Comparison of ENCODE assay signal across 10 cellular contexts in genomic region chr6:34243131-34243771, GRCh38. TPM values are rescaled to one million over a fixed set of nuclear protein-coding genes. Genes with fewer than 3 reads are reported as not detected.
DNase-seq lines count a peak whose midpoint lies in the region; ATAC-seq and TF ChIP-seq lines count a peak whose summit lies in the region.
"Had no signal": no experiment of that assay in that cellular context is flagged by ENCODE, and none has a peak within 500 bp of the region (broad histone marks: within the 10 kb centered on the region; RNA-seq: fewer than 3 reads in every experiment).

No MANE protein-coding gene starts in this region.

- POLR2A ChIA-PET in SK-N-SH (lab: Yijun Ruan, JAX), result no interaction called here

- ATAC-seq in SK-N-SH treated with all-trans-retinoic acid at 6 μM for 48 hours, result no peak

- H3K27ac ChIP-seq in SK-N-SH (ENCODE audit: low read depth in 2 of 2, low read length in 1 of 2), result peak overlapping the region in 1 of 2 experiments; percentile 97; a peak in 3 of 4 replicates
- no peak overlapping the region for H3K27ac ChIP-seq in endodermal cell (ENCODE audit: low read depth, low read length)

- 28% methylated on average over 5 of the region's 5 CpGs for WGBS in SK-N-SH (ENCODE audit: low lambda C conversion rate)
- 88 to 91% methylated on average over 3 to 5 of the region's 5 CpGs for WGBS in endodermal cell (ENCODE audit: insufficient coverage in 1 of 2, insufficient read length in 1 of 2), 2 experiments

- no peak overlapping the region for H2AFZ ChIP-seq in SK-N-SH (ENCODE audit: low read depth)

- TF ChIP-seq CTCF in SK-N-SH (IDR thresholded peaks at IDR 0.05) (no peak), endodermal cell (conservative IDR thresholded peaks at IDR 0.05) (no peak)

- H3K9ac ChIP-seq in SK-N-SH, result peak overlapping the region; percentile 76; the same call in 1 of the 2 replicates
- no peak overlapping the region for H3K9ac ChIP-seq in endodermal cell (ENCODE audit: extremely low read depth, low read length, poor library complexity, severe bottlenecking)
- peak overlapping the region; percentile 80 for H3K9ac ChIP-seq in skeletal muscle satellite cell (ENCODE audit: low read depth, low read length)

- H3K9me2 ChIP-seq in SK-N-SH, result no peaks in the 10 kb centered on the region

- no peaks in the 10 kb centered on the region for H4K20me1 ChIP-seq in SK-N-SH (ENCODE audit: insufficient read depth)

- peaks cover 66% of the 10 kb centered on the region for H3K36me3 Mint-ChIP-seq in endodermal cell (ENCODE audit: low read depth)

- no peak overlapping the region for H3K4me3 Mint-ChIP-seq in endodermal cell

- H3K9me3 ChIP-seq in SK-N-SH (no peaks in the 10 kb centered on the region), endodermal cell (ENCODE audit: control insufficient read depth, low read length) (no peaks in the 10 kb centered on the region), skeletal muscle satellite cell (replicated peaks; ENCODE audit: low read length) (no peaks in the 10 kb centered on the region)

- H3K27me3 ChIP-seq in SK-N-SH (ENCODE audit: insufficient read depth) (no peaks in the 10 kb centered on the region), endodermal cell (ENCODE audit: control insufficient read depth, insufficient read depth, low read length, poor library complexity, severe bottlenecking) (no peaks in the 10 kb centered on the region), skeletal muscle satellite cell (ENCODE audit: control insufficient read depth, insufficient read depth, low read length) (no peaks in the 10 kb centered on the region)

- peaks cover 26% of the 10 kb centered on the region for H3K4me1 Mint-ChIP-seq in endodermal cell

- H3K79me2 ChIP-seq in SK-N-SH (ENCODE audit: insufficient read depth), result peaks cover 39% of the 10 kb centered on the region

- TF ChIP-seq EP300 in SK-N-SH (IDR thresholded peaks at IDR 0.05; ENCODE audit: borderline replicate concordance in 1 of 2, low read depth in 1 of 2, low read length in 1 of 2), result peak in 1 of 2 experiments; percentile 44; a peak in 1 of 4 replicates

- H3K4me3 ChIP-seq in SK-N-SH (ENCODE audit: low read depth in 2 of 2, low read length in 1 of 2), result no peak overlapping the region
- no peak overlapping the region for H3K4me3 ChIP-seq in endodermal cell (ENCODE audit: low read length)
- H3K4me3 ChIP-seq in skeletal muscle satellite cell (ENCODE audit: low read length), result peak overlapping the region; percentile 39

- no peaks in the 10 kb centered on the region for H3K27me3 Mint-ChIP-seq in endodermal cell (ENCODE audit: insufficient read depth)

- CTCF ChIA-PET in SK-N-SH (lab: Yijun Ruan, JAX), result interaction anchor here (0.6 to 2.3 kb wide), 6 partner anchors 47 to 173 kb away, joined by 3 to 8 read pairs (median 4); no protein-coding TSS in a partner anchor

- H3K36me3 ChIP-seq in SK-N-SH (replicated peaks in 1 of 2; ENCODE audit: control insufficient read depth in 1 of 2, insufficient read depth in 2 of 2, low read length in 1 of 2) (peaks cover 11 to 17% of the 10 kb centered on the region in 2 experiments), endodermal cell (ENCODE audit: control insufficient read depth, insufficient read depth, low read length) (peaks cover 60% of the 10 kb centered on the region), skeletal muscle satellite cell (ENCODE audit: insufficient read depth, low read length) (peaks cover 58% of the 10 kb centered on the region)

- H3K4me2 ChIP-seq in SK-N-SH (peak overlapping the region; percentile 92), skeletal muscle satellite cell (ENCODE audit: low read length) (peak overlapping the region; percentile 75)

- H3K9me3 Mint-ChIP-seq in endodermal cell, result no peaks in the 10 kb centered on the region

- peak overlapping the region; percentile 72 for H3K27ac Mint-ChIP-seq in endodermal cell

- DNase-seq in SK-N-SH (no peak), RPMI7951 (ENCODE audit: low read depth) (peak; percentile 68), endodermal cell (no peak), NCI-H1105 (lab: John Stamatoyannopoulos, UW) (no peak), GM19240 (ENCODE audit: insufficient read length, low spot score) (no peak), NCI-H345 (lab: John Stamatoyannopoulos, UW) (no peak)
- DNase-seq: Karpas-422, T-helper 9 cell had no signal

- no peak for TF ChIP-seq RAD21 in SK-N-SH (IDR thresholded peaks at IDR 0.05; ENCODE audit: low read length)

- peaks cover 54% of the 10 kb centered on the region for H3F3A ChIP-seq in SK-N-SH (replicated peaks; ENCODE audit: insufficient read depth)

- H3K4me1 ChIP-seq in SK-N-SH (ENCODE audit: control insufficient read depth in 1 of 2, insufficient read depth in 2 of 2, low read depth in 1 of 2, low read length in 1 of 2) (peaks cover 27 to 59% of the 10 kb centered on the region in 2 experiments), endodermal cell (ENCODE audit: control insufficient read depth, insufficient read depth, low read length) (peaks cover 14% of the 10 kb centered on the region), skeletal muscle satellite cell (ENCODE audit: control insufficient read depth, insufficient read depth, low read length) (peaks cover 98% of the 10 kb centered on the region)

TF ChIP-seq in SK-N-SH, 30 proteins besides CTCF, POLR2A, EP300 and RAD21 (continues in another document):
- TF ChIP-seq FOXM1 (IDR thresholded peaks at IDR 0.05; ENCODE audit: low read depth) (no peak), USF1 (IDR thresholded peaks at IDR 0.05; ENCODE audit: borderline replicate concordance, low read depth) (no peak), FOXJ3 (CRISPR knock-in tag; IDR thresholded peaks at IDR 0.05) (no peak), YY1 (IDR thresholded peaks at IDR 0.05; ENCODE audit: low read depth) (no peak), TEAD4 (IDR thresholded peaks at IDR 0.05; ENCODE audit: borderline replicate concordance, insufficient read depth) (no peak), SMC3 (IDR thresholded peaks at IDR 0.05; ENCODE audit: low read depth, low read length) (no peak)
- TF ChIP-seq, protein P1, sequence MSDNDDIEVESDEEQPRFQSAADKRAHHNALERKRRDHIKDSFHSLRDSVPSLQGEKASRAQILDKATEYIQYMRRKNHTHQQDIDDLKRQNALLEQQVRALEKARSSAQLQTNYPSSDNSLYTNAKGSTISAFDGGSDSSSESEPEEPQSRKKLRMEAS (IDR thresholded peaks at IDR 0.05; ENCODE audit: low read depth), result no peak

TF ChIP-seq in SK-N-SH treated with all-trans-retinoic acid at 6 μM for 48 hours, 23 proteins besides CTCF, POLR2A, EP300 and RAD21:
- TF ChIP-seq ZNF70 (CRISPR knock-in tag; IDR thresholded peaks at IDR 0.05) (no peak), GLIS3 (CRISPR knock-in tag; IDR thresholded peaks at IDR 0.05) (no peak), ZFP30 (CRISPR knock-in tag; IDR thresholded peaks at IDR 0.05) (no peak), ARNTL (CRISPR knock-in tag; IDR thresholded peaks at IDR 0.05; ENCODE audit: borderline replicate concordance, low read depth) (no peak)
- TF ChIP-seq, protein P2, sequence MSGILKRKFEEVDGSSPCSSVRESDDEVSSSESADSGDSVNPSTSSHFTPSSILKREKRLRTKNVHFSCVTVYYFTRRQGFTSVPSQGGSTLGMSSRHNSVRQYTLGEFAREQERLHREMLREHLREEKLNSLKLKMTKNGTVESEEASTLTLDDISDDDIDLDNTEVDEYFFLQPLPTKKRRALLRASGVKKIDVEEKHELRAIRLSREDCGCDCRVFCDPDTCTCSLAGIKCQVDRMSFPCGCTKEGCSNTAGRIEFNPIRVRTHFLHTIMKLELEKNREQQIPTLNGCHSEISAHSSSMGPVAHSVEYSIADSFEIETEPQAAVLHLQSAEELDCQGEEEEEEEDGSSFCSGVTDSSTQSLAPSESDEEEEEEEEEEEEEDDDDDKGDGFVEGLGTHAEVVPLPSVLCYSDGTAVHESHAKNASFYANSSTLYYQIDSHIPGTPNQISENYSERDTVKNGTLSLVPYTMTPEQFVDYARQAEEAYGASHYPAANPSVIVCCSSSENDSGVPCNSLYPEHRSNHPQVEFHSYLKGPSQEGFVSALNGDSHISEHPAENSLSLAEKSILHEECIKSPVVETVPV (CRISPR knock-in tag; IDR thresholded peaks at IDR 0.05), result no peak
- TF ChIP-seq, protein P3, sequence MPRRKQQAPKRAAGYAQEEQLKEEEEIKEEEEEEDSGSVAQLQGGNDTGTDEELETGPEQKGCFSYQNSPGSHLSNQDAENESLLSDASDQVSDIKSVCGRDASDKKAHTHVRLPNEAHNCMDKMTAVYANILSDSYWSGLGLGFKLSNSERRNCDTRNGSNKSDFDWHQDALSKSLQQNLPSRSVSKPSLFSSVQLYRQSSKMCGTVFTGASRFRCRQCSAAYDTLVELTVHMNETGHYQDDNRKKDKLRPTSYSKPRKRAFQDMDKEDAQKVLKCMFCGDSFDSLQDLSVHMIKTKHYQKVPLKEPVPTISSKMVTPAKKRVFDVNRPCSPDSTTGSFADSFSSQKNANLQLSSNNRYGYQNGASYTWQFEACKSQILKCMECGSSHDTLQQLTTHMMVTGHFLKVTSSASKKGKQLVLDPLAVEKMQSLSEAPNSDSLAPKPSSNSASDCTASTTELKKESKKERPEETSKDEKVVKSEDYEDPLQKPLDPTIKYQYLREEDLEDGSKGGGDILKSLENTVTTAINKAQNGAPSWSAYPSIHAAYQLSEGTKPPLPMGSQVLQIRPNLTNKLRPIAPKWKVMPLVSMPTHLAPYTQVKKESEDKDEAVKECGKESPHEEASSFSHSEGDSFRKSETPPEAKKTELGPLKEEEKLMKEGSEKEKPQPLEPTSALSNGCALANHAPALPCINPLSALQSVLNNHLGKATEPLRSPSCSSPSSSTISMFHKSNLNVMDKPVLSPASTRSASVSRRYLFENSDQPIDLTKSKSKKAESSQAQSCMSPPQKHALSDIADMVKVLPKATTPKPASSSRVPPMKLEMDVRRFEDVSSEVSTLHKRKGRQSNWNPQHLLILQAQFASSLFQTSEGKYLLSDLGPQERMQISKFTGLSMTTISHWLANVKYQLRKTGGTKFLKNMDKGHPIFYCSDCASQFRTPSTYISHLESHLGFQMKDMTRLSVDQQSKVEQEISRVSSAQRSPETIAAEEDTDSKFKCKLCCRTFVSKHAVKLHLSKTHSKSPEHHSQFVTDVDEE (CRISPR knock-in tag; IDR thresholded peaks at IDR 0.05), result no peak

RNA-seq across cellular contexts. Expression of gene SMIM29, which starts 5.6 kb away (rescaled TPM):
- polyA plus RNA-seq in SK-N-SH (2012; rRNA removed), result 50.2 and 52.2 TPM in 2 replicates
- 20.6 and 31.3 TPM in 2 replicates for polyA plus RNA-seq in SK-N-SH (2012; cell fraction: cytosol; rRNA removed)
- 41.8 and 68.7 TPM in 2 replicates for polyA plus RNA-seq in SK-N-SH (2012; cell fraction: nucleus; rRNA removed)
- 79.9 and 84.0 TPM in 2 replicates for total RNA-seq in RPMI7951 (2014; rRNA removed; shearing (Covaris generic))
- total RNA-seq in endodermal cell, result 1 to 10 TPM; 7.2 to 7.9 TPM
- polyA plus RNA-seq in endodermal cell (2013, experiment 1 of 2), result 16.4 TPM
- polyA plus RNA-seq in endodermal cell (2013, experiment 2 of 2), result 14.3 TPM
- 43.2 and 49.9 TPM in 2 replicates for total RNA-seq in skeletal muscle satellite cell (2012; rRNA removed)

RNA-seq across cellular contexts. Expression of gene HMGA1, which starts 6.6 kb away (rescaled TPM):
- 185 and 433 TPM in 2 replicates for polyA plus RNA-seq in SK-N-SH (2012; rRNA removed)
- 168 and 262 TPM in 2 replicates for polyA plus RNA-seq in SK-N-SH (2012; cell fraction: cytosol; rRNA removed)
- 132 and 146 TPM in 2 replicates for polyA plus RNA-seq in SK-N-SH (2012; cell fraction: nucleus; rRNA removed)
- 361 and 398 TPM in 2 replicates for total RNA-seq in RPMI7951 (2014; rRNA removed; shearing (Covaris generic))
- total RNA-seq in endodermal cell, result 1,000 to 10,000 TPM; 1,306 to 1,595 TPM
- polyA plus RNA-seq in endodermal cell (2013, experiment 1 of 2), result 1,230 TPM
- polyA plus RNA-seq in endodermal cell (2013, experiment 2 of 2), result 1,159 TPM
- 401 and 436 TPM in 2 replicates for total RNA-seq in skeletal muscle satellite cell (2012; rRNA removed)
